Comparison of ENCODE assay signal across 19 cellular contexts in genomic region chr5:130992095-130992494, GRCh38.
DNase-seq lines count a peak whose midpoint lies in the region; ATAC-seq and TF ChIP-seq lines count a peak whose summit lies in the region.
"Had no signal": no experiment of that assay in that cellular context is flagged by ENCODE, and none has a peak within 500 bp of the region (broad histone marks: within the 10 kb centered on the region; RNA-seq: fewer than 3 reads in every experiment).

No MANE protein-coding gene starts in this region.

- H3K9ac ChIP-seq in GM23248 (no peak overlapping the region), smooth muscle cell (ENCODE audit: low read depth) (no peak overlapping the region)

- in situ Hi-C loops in GM23248 (cut with MboI) (no loop called here), astrocyte of the cerebellum (cut with HindIII; ENCODE audit: low sequenced_read_pairs) (no loop called here)

- no peaks in the 10 kb centered on the region for H3K79me2 ChIP-seq in GM23248 (ENCODE audit: insufficient read depth)
- H3K79me2 ChIP-seq in hepatocyte = no peaks in the 10 kb centered on the region
- no peaks in the 10 kb centered on the region for H3K79me2 ChIP-seq in smooth muscle cell (ENCODE audit: low read depth)

- TF ChIP-seq CTCF in astrocyte of the cerebellum (IDR thresholded peaks at IDR 0.05; ENCODE audit: low read depth, low read length, missing control alignments) (no peak), hepatocyte (IDR thresholded peaks at IDR 0.05; ENCODE audit: poor library complexity) (no peak), smooth muscle cell (IDR thresholded peaks at IDR 0.05; ENCODE audit: borderline replicate concordance, insufficient read depth, poor library complexity, severe bottlenecking) (no peak)

- no peak overlapping the region for H3K4me2 ChIP-seq in GM23248 (ENCODE audit: unreplicated experiment)
- no peak overlapping the region for H3K4me2 ChIP-seq in hepatocyte
- H3K4me2 ChIP-seq in smooth muscle cell = peak overlapping the region; percentile 74

- H3K36me3 ChIP-seq in GM23248 (ENCODE audit: low read depth) = no peaks in the 10 kb centered on the region
- no peaks in the 10 kb centered on the region for H3K36me3 ChIP-seq in hepatocyte (replicated peaks; ENCODE audit: insufficient read depth, low read depth)
- H3K36me3 ChIP-seq in smooth muscle cell (ENCODE audit: low read depth) = no peaks in the 10 kb centered on the region
- H3K36me3 ChIP-seq: brain microvascular endothelial cell, thyroid gland had no signal

- H3K4me3 ChIP-seq in GM23248 = no peak overlapping the region
- no peak overlapping the region for H3K4me3 ChIP-seq in astrocyte of the cerebellum (ENCODE audit: low read depth, low read length)
- H3K4me3 ChIP-seq in hepatocyte = no peak overlapping the region
- H3K4me3 ChIP-seq in smooth muscle cell = no peak overlapping the region
- H3K4me3 ChIP-seq: thyroid gland had no signal

- H2AFZ ChIP-seq in GM23248 (no peak overlapping the region), hepatocyte (no peak overlapping the region), smooth muscle cell (ENCODE audit: low read depth) (peak overlapping the region; percentile 75)

- H3K9me3 ChIP-seq in GM23248 (ENCODE audit: low read depth) (no peaks in the 10 kb centered on the region), hepatocyte (ENCODE audit: low read depth) (no peaks in the 10 kb centered on the region), smooth muscle cell (replicated peaks; ENCODE audit: low read depth) (no peaks in the 10 kb centered on the region)
- H3K9me3 ChIP-seq: thyroid gland had no signal

- ATAC-seq in HG03521 (IDR thresholded peaks at IDR 0.05; ENCODE audit: unreplicated experiment) = no peak
- no peak for ATAC-seq in stimulated activated naive CD8-positive, alpha-beta T cell treated with anti-CD3 and anti-CD28 coated beads, Interleukin-15, Interleukin-2, amounts not matched to agents 100 U/mL and 50 U/mL, for 24 hours
- no peak for ATAC-seq in activated CD4-positive, CD25-positive, alpha-beta regulatory T cell treated with anti-CD3 and anti-CD28 coated beads, Interleukin-2, amount 50 U/mL, for 24 hours
- ATAC-seq: activated CD4-positive, alpha-beta T cell treated with anti-CD3 and anti-CD28 coated beads for 36 hours; CD8-positive, alpha-beta T cell had no signal

- no peaks in the 10 kb centered on the region for H4K20me1 ChIP-seq in GM23248 (ENCODE audit: insufficient read depth)
- no peaks in the 10 kb centered on the region for H4K20me1 ChIP-seq in hepatocyte (ENCODE audit: insufficient read depth, poor library complexity, severe bottlenecking)
- no peaks in the 10 kb centered on the region for H4K20me1 ChIP-seq in smooth muscle cell (ENCODE audit: low read depth)

- H3K4me1 ChIP-seq in GM23248 (ENCODE audit: insufficient read depth) (no peaks in the 10 kb centered on the region), hepatocyte (ENCODE audit: insufficient read depth) (peaks cover 4% of the 10 kb centered on the region), smooth muscle cell (ENCODE audit: low read depth) (peaks cover 14% of the 10 kb centered on the region)
- H3K4me1 ChIP-seq: thyroid gland had no signal

- peak overlapping the region; percentile 27; the same call in 1 of the 2 replicates for H3K27ac ChIP-seq in GM23248
- peak overlapping the region; percentile 55 for H3K27ac ChIP-seq in hepatocyte
- peak overlapping the region; percentile 85 for H3K27ac ChIP-seq in smooth muscle cell (ENCODE audit: low read depth)
- H3K27ac ChIP-seq: brain microvascular endothelial cell, HL-60, thyroid gland had no signal

- H3K27me3 ChIP-seq in GM23248 (replicated peaks; ENCODE audit: insufficient read depth) (no peaks in the 10 kb centered on the region), hepatocyte (no peaks in the 10 kb centered on the region), smooth muscle cell (ENCODE audit: low read depth) (no peaks in the 10 kb centered on the region)
- H3K27me3 ChIP-seq: brain microvascular endothelial cell, thyroid gland had no signal

- H3K9me2 ChIP-seq in GM23248 (ENCODE audit: insufficient read depth) (no peaks in the 10 kb centered on the region), hepatocyte (replicated peaks; ENCODE audit: insufficient read depth) (no peaks in the 10 kb centered on the region)

- 0 to 2% methylated on average over 4 of the region's 4 CpGs for WGBS in GM23248 (ENCODE audit: low coverage in 1 of 2, low lambda C conversion rate in 2 of 2, missing lambda C conversion rate in 2 of 2), 2 experiments
- 20% methylated on average over 4 of the region's 4 CpGs for WGBS in hepatocyte (ENCODE audit: low lambda C conversion rate, missing lambda C conversion rate)
- WGBS in smooth muscle cell (ENCODE audit: low lambda C conversion rate) = 0% methylated on average over 4 of the region's 4 CpGs

- DNase-seq in GM23248 (peak; percentile 63), astrocyte of the cerebellum (ENCODE audit: low read depth) (peak; percentile 65), hepatocyte (ENCODE audit: low spot score) (peak; percentile 62), smooth muscle cell (lab: John Stamatoyannopoulos, UW; ENCODE audit: unreplicated experiment) (no peak)
- no peak for DNase-seq in stimulated activated naive CD8-positive, alpha-beta T cell treated with anti-CD3 and anti-CD28 coated beads, Interleukin-15, Interleukin-2, amounts not matched to agents 100 U/mL and 50 U/mL, for 24 hours
- DNase-seq: activated CD4-positive, alpha-beta T cell treated with anti-CD3 and anti-CD28 coated beads for 36 hours; activated CD8-positive, alpha-beta memory T cell treated with anti-CD3 and anti-CD28 coated beads, Interleukin-2, amount 50 U/mL, for 4 hours; brain microvascular endothelial cell; CD8-positive, alpha-beta T cell; KBM-7; NCI-H1105; NCI-H345; SHP77; stimulated activated CD4-positive, alpha-beta T cell treated with anti-CD3 and anti-CD28 coated beads, Interleukin-4, amount 100 ng/mL, for 24 hours; T-helper 9 cell; thyroid gland had no signal

- H3F3A ChIP-seq in GM23248 (ENCODE audit: insufficient read depth) (no peaks in the 10 kb centered on the region), smooth muscle cell (ENCODE audit: low read depth) (peaks cover 16% of the 10 kb centered on the region)

Comparison
In these comparisons a context has a peak if more than half of its experiments do, and no peak if none do; other contexts are left out.
1. DNase-seq: peak in GM23248 (single experiment), astrocyte of the cerebellum (single experiment) and hepatocyte (single experiment); none in smooth muscle cell (single experiment) and stimulated activated naive CD8-positive, alpha-beta T cell treated with anti-CD3 and anti-CD28 coated beads, Interleukin-15, Interleukin-2, amounts not matched to agents 100 U/mL and 50 U/mL, for 24 hours (single experiment).
2. H3K27ac ChIP-seq: peak in every context shown above with its lines; median percentile 85 in smooth muscle cell; 55 in hepatocyte; 27 in GM23248.